Comparison of ENCODE assay signal across 27 cellular contexts in the genomic region with DNA sequence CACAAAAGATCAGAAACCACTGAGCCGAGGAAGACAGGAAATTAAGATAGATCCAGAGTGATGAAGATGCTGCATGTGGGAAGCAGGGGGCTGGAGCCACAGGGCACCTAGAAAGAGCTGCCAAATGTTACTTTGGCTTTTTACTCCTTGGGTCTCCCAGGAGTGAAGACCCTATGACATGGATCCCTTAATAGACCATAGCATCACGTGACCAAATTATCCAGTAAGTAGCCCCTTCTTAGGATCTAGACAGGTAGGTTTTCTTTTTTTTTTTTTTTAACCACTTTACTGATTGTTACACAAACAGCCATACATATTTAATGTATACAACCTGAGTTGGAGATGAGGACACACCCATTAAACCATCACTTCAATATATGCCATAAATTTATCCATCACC.
"Had no signal": no experiment of that assay in that cellular context is flagged by ENCODE, and none has a peak within 500 bp of the region (broad histone marks: within the 10 kb centered on the region; RNA-seq: fewer than 3 reads in every experiment).

No MANE protein-coding gene starts in this region.

- H3K4me3 ChIP-seq: stomach, suprapubic skin, testis, thoracic aorta, thyroid gland, tibial artery, tibial nerve, transverse colon, upper lobe of left lung, upper lobe of right lung, uterus, vagina had no signal

- DNase-seq: stimulated activated CD4-positive, alpha-beta T cell treated with anti-CD3 and anti-CD28 coated beads, Interleukin-2, amount 100 ng/mL, for 48 hours; stimulated activated CD4-positive, alpha-beta T cell treated with anti-CD3 and anti-CD28 coated beads, Interleukin-4, amount 100 ng/mL, for 1 hour; stimulated activated CD4-positive, alpha-beta T cell treated with anti-CD3 and anti-CD28 coated beads, Interleukin-4, amount 100 ng/mL, for 24 hours; stimulated activated CD4-positive, alpha-beta T cell treated with anti-CD3 and anti-CD28 coated beads, Interleukin-4, amount 100 ng/mL, for 4 hours; stimulated activated CD8-positive, alpha-beta memory T cell treated with anti-CD3 and anti-CD28 coated beads, Interleukin-4, amount 100 ng/mL, for 48 hours; stimulated activated naive B cell treated with anti-CD40 and anti-IgM and Interleukin-4, amounts not matched to agents 10 μg/mL and 1 μg/mL and 100 μg/mL, for 72 hours; stimulated activated naive CD4-positive, alpha-beta T cell; stimulated activated naive CD4-positive, alpha-beta T cell treated with Interleukin-2 at 50 U/mL for 16 hours; stimulated activated naive CD8-positive, alpha-beta T cell treated with anti-CD3 and anti-CD28 coated beads, Interleukin-15, amount 100 ng/mL, for 72 hours; stimulated activated naive CD8-positive, alpha-beta T cell treated with anti-CD3 and anti-CD28 coated beads, Interleukin-15, Interleukin-2, amounts not matched to agents 100 U/mL and 50 U/mL, for 24 hours; stomach; substantia nigra; testis; thyroid gland; tibial artery; transverse colon; trophoblast cell; upper lobe of left lung; upper lobe of right lung; uterus had no signal

- ATAC-seq: stimulated activated effector memory CD8-positive, alpha-beta T cell treated with anti-CD3 and anti-CD28 coated beads, Interleukin-12 subunit alpha, Interleukin-12 subunit beta, amount 100 ng/mL, for 72 hours; stimulated activated memory B cell treated with anti-CD40 and anti-IgM and Interleukin-4, amounts not matched to agents 10 μg/mL and 1 μg/mL and 100 μg/mL, for 72 hours; stimulated activated naive B cell treated with anti-CD40 and anti-IgM and Interleukin-4, amounts not matched to agents 10 μg/mL and 1 μg/mL and 100 μg/mL, for 72 hours; stimulated activated naive CD8-positive, alpha-beta T cell treated with anti-CD3 and anti-CD28 coated beads, Interleukin-15, amount 100 ng/mL, for 72 hours; stimulated activated naive CD8-positive, alpha-beta T cell treated with anti-CD3 and anti-CD28 coated beads, Interleukin-15, Interleukin-2, amounts not matched to agents 100 U/mL and 50 U/mL, for 24 hours; upper lobe of right lung had no signal

- H3K27me3 ChIP-seq: stomach, suprapubic skin, testis, thyroid gland, tibial artery, tibial nerve, transverse colon, upper lobe of left lung, upper lobe of right lung, uterus, vagina had no signal

- FAIRE-seq: urothelium cell line had no signal

- H3K36me3 ChIP-seq: stomach, suprapubic skin, thoracic aorta, thyroid gland, tibial artery, tibial nerve, transverse colon, upper lobe of left lung, upper lobe of right lung, uterus, vagina had no signal

- H3K27ac ChIP-seq: stomach, suprapubic skin, testis, thoracic aorta, thyroid gland, tibial artery, tibial nerve, transverse colon, upper lobe of left lung, upper lobe of right lung, uterus, vagina had no signal

- H3K4me1 ChIP-seq: stomach, suprapubic skin, testis, thyroid gland, tibial artery, tibial nerve, transverse colon, upper lobe of left lung, upper lobe of right lung, uterus, vagina had no signal

- H3K9me3 ChIP-seq: stomach, suprapubic skin, testis, thoracic aorta, thyroid gland, tibial artery, transverse colon, upper lobe of left lung, upper lobe of right lung, uterus, vagina had no signal
